8 cellular contexts compared by ENCODE assay signal in genomic region chr3:56556908-56557814, GRCh38.
A peak's percentile ranks its signal among the peaks of the same experiment; 100 is the strongest.
DNase-seq lines count a peak whose midpoint lies in the region; ATAC-seq lines count a peak whose summit lies in the region.

Gene CCDC66 (plus strand): TSS chr3:56557175. CDS start chr3:56557243, 68 bp downstream.

- H3K4me1 Mint-ChIP-seq in central memory CD8-positive, alpha-beta T cell: peaks cover 36% of the 10 kb centered on the region

- no peaks in the 10 kb centered on the region for H3K27me3 Mint-ChIP-seq in central memory CD8-positive, alpha-beta T cell

- H3K27ac Mint-ChIP-seq in central memory CD8-positive, alpha-beta T cell (ENCODE audit: low read depth): peak within 1 kb of the TSS; percentile 98

- ATAC-seq in GM19025 (IDR thresholded peaks at IDR 0.05; ENCODE audit: low read depth, unreplicated experiment) (peak; percentile 100), HG03342 (IDR thresholded peaks at IDR 0.05; ENCODE audit: unreplicated experiment) (peak; percentile 100)
- peak; percentile 95 for ATAC-seq in central memory CD8-positive, alpha-beta T cell (replicated peaks; ENCODE audit: extremely low read depth, poor library complexity, severe bottlenecking)

- peak within 1 kb of the TSS; percentile 92 for H3K4me3 Mint-ChIP-seq in central memory CD8-positive, alpha-beta T cell

- H3K9me3 Mint-ChIP-seq in central memory CD8-positive, alpha-beta T cell: no peaks in the 10 kb centered on the region

- H3K36me3 Mint-ChIP-seq in central memory CD8-positive, alpha-beta T cell (ENCODE audit: insufficient read depth): peaks cover 36% of the 10 kb centered on the region

- DNase-seq in AG20443 (ENCODE audit: low spot score): peak; percentile 96
- DNase-seq in NCI-H345 treated with DMSO at 0.1 percent for 48 hours (lab: John Stamatoyannopoulos, UW; ENCODE audit: unreplicated experiment): peak; percentile 52
- peak; percentile 84 for DNase-seq in activated CD4-positive, CD25-positive, alpha-beta regulatory T cell treated with anti-CD3 and anti-CD28 coated beads, Interleukin-2, amount 50 U/mL, for 16 hours (ENCODE audit: low read depth, low spot score)
- peak; percentile 84 to 91 for DNase-seq in central memory CD8-positive, alpha-beta T cell (ENCODE audit: low spot score in 2 of 2)
- peak; percentile 96 for DNase-seq in islet precursor cell
- peak; percentile 83 to 90 (median 89) for DNase-seq in stimulated activated CD4-positive, alpha-beta T cell treated with anti-CD3 and anti-CD28 coated beads, Interleukin-12 subunit alpha, Interleukin-12 subunit beta, amount 100 ng/mL, for 48 hours (ENCODE audit: low read depth in 2 of 3, low spot score in 1 of 3)

Comparison
In these comparisons a context has a peak if more than half of its experiments do, and no peak if none do; other contexts are left out.
1. Peak in every context shown above with its lines: DNase-seq and ATAC-seq.